ENCODE assay signal across 28 cellular contexts in genomic region chr6:163230901-163231300, GRCh38.
"Had no signal": no experiment of that assay in that cellular context is flagged by ENCODE, and none has a peak within 500 bp of the region (broad histone marks: within the 10 kb centered on the region; RNA-seq: fewer than 3 reads in every experiment).

No MANE protein-coding gene starts in this region.

- H3K36me3 ChIP-seq: adrenal gland, brain microvascular endothelial cell, gastrocnemius medialis had no signal

- H3K9me3 ChIP-seq: adrenal gland, gastrocnemius medialis had no signal

- H3K27me3 ChIP-seq: adrenal gland, brain microvascular endothelial cell, gastrocnemius medialis had no signal

- DNase-seq: activated CD4-positive, alpha-beta memory T cell treated with anti-CD3 and anti-CD28 coated beads for 36 hours; activated CD4-positive, alpha-beta T cell treated with anti-CD3 and anti-CD28 coated beads for 36 hours; activated CD4-positive, alpha-beta T cell treated with anti-CD3 and anti-CD28 coated beads, Interleukin-2, amount 10 ng/mL, durations not matched to agents 24 days and 14 days; activated CD4-positive, CD25-positive, alpha-beta regulatory T cell; activated CD4-positive, CD25-positive, alpha-beta regulatory T cell treated with anti-CD3 and anti-CD28 coated beads, Interleukin-2, amount 50 U/mL, for 72 hours; activated CD8-positive, alpha-beta memory T cell treated with anti-CD3 and anti-CD28 coated beads, Interleukin-2, amount 10 ng/mL, durations not matched to agents 7 days and 5 days; activated CD8-positive, alpha-beta memory T cell treated with anti-CD3 and anti-CD28 coated beads, Interleukin-2, amount 50 U/mL, for 4 hours; activated CD8-positive, alpha-beta T cell treated with anti-CD3 and anti-CD28 coated beads, Interleukin-2, amount 10 ng/mL, durations not matched to agents 7 days and 5 days; activated effector memory CD4-positive, alpha-beta T cell treated with anti-CD3 and anti-CD28 coated beads, Interleukin-2, amount 50 U/mL, for 16 hours; activated naive CD4-positive, alpha-beta T cell treated with anti-CD3 and anti-CD28 coated beads for 36 hours; activated naive CD8-positive, alpha-beta T cell treated with anti-CD3 and anti-CD28 coated beads for 36 hours; activated naive CD8-positive, alpha-beta T cell treated with anti-CD3 and anti-CD28 coated beads, Interleukin-2, amount 50 U/mL, for 24 hours; activated T-cell treated with anti-CD3 and anti-CD28 coated beads, Interleukin-2, amount 50 U/mL, for 1 hour; activated T-cell treated with anti-CD3 and anti-CD28 coated beads, Interleukin-2, amount 50 U/mL, for 48 hours; adrenal gland; amygdala; brain microvascular endothelial cell; caudate nucleus; cortex of kidney; effector CD8-positive, alpha-beta T cell; foreskin fibroblast; gastrocnemius medialis; glutamatergic neuron; T-helper 2 cell had no signal

- H3K27me3 Mint-ChIP-seq: activated CD4-positive, alpha-beta memory T cell treated with anti-CD3 and anti-CD28 coated beads for 36 hours had no signal

- H3K4me1 ChIP-seq: adrenal gland, gastrocnemius medialis had no signal

- H3K4me3 ChIP-seq: adrenal gland, gastrocnemius medialis had no signal

- H3K27ac ChIP-seq: adrenal gland, brain microvascular endothelial cell, epithelial cell of prostate, gastrocnemius medialis had no signal

- H3K9me3 Mint-ChIP-seq: activated CD4-positive, alpha-beta memory T cell treated with anti-CD3 and anti-CD28 coated beads for 36 hours; activated CD4-positive, alpha-beta T cell treated with anti-CD3 and anti-CD28 coated beads, Interleukin-2, amount 10 ng/mL, durations not matched to agents 24 days and 14 days; activated naive CD4-positive, alpha-beta T cell treated with anti-CD3 and anti-CD28 coated beads for 36 hours; activated naive CD4-positive, alpha-beta T cell treated with anti-CD3 and anti-CD28 coated beads, Interleukin-2, amount 50 U/mL, for 24 hours; activated naive CD8-positive, alpha-beta T cell treated with anti-CD3 and anti-CD28 coated beads for 36 hours; activated naive CD8-positive, alpha-beta T cell treated with anti-CD3 and anti-CD28 coated beads, Interleukin-2, amount 50 U/mL, for 24 hours; activated T-helper 1 cell treated with anti-CD3 and anti-CD28 coated beads, Interleukin-12 subunit alpha, Interleukin-12 subunit beta, Interleukin-2, Interleukin-4 antibody, amounts not matched to agents 30 ng/mL and 10 ng/mL and 1 ng/mL, durations not matched to agents 14 hours and 24 hours and 36 hours; activated T-helper 2 cell treated with anti-CD3 and anti-CD28 coated beads, Interferon-gamma antibody, Interleukin-2, Interleukin-4, amounts not matched to agents 10 μg/mL and 5 μg/mL and 100 μg/mL, durations not matched to agents 14 hours and 24 hours and 36 hours had no signal

- H3K36me3 Mint-ChIP-seq: activated CD4-positive, alpha-beta memory T cell treated with anti-CD3 and anti-CD28 coated beads for 36 hours; activated CD8-positive, alpha-beta memory T cell treated with anti-CD3 and anti-CD28 coated beads, Interleukin-2, amount 10 ng/mL, durations not matched to agents 7 days and 5 days; activated naive CD4-positive, alpha-beta T cell treated with anti-CD3 and anti-CD28 coated beads, Interleukin-2, amount 50 U/mL, for 24 hours; activated naive CD8-positive, alpha-beta T cell treated with anti-CD3 and anti-CD28 coated beads for 36 hours had no signal

- H3K27ac Mint-ChIP-seq: activated CD4-positive, alpha-beta memory T cell treated with anti-CD3 and anti-CD28 coated beads for 36 hours; activated CD4-positive, alpha-beta T cell treated with anti-CD3 and anti-CD28 coated beads for 36 hours; activated CD4-positive, alpha-beta T cell treated with anti-CD3 and anti-CD28 coated beads, Interleukin-2, amount 10 ng/mL, durations not matched to agents 24 days and 14 days; activated CD8-positive, alpha-beta memory T cell treated with anti-CD3 and anti-CD28 coated beads, Interleukin-2, amount 10 ng/mL, durations not matched to agents 7 days and 5 days; activated CD8-positive, alpha-beta T cell treated with anti-CD3 and anti-CD28 coated beads, Interleukin-2, amount 10 ng/mL, durations not matched to agents 7 days and 5 days; activated naive CD4-positive, alpha-beta T cell treated with anti-CD3 and anti-CD28 coated beads for 36 hours; activated naive CD4-positive, alpha-beta T cell treated with anti-CD3 and anti-CD28 coated beads, Interleukin-2, amount 50 U/mL, for 24 hours; activated naive CD8-positive, alpha-beta T cell treated with anti-CD3 and anti-CD28 coated beads for 36 hours; activated naive CD8-positive, alpha-beta T cell treated with anti-CD3 and anti-CD28 coated beads, Interleukin-2, amount 50 U/mL, for 24 hours; activated T-helper 1 cell treated with anti-CD3 and anti-CD28 coated beads, Interleukin-12 subunit alpha, Interleukin-12 subunit beta, Interleukin-2, Interleukin-4 antibody, amounts not matched to agents 30 ng/mL and 10 ng/mL and 1 ng/mL, durations not matched to agents 14 hours and 24 hours and 36 hours; activated T-helper 2 cell treated with anti-CD3 and anti-CD28 coated beads, Interferon-gamma antibody, Interleukin-2, Interleukin-4, amounts not matched to agents 10 μg/mL and 5 μg/mL and 100 μg/mL, durations not matched to agents 14 hours and 24 hours and 36 hours had no signal

- ATAC-seq: activated CD4-positive, alpha-beta T cell treated with anti-CD3 and anti-CD28 coated beads for 36 hours; activated CD8-positive, alpha-beta memory T cell treated with anti-CD3 and anti-CD28 coated beads, Interleukin-2, amount 10 ng/mL, durations not matched to agents 7 days and 5 days; activated CD8-positive, alpha-beta T cell treated with anti-CD3 and anti-CD28 coated beads, Interleukin-2, amount 10 ng/mL, durations not matched to agents 7 days and 5 days; activated naive CD8-positive, alpha-beta T cell treated with anti-CD3 and anti-CD28 coated beads, Interleukin-2, amount 50 U/mL, for 24 hours; gastrocnemius medialis had no signal

- H3K4me3 Mint-ChIP-seq: activated CD4-positive, alpha-beta memory T cell treated with anti-CD3 and anti-CD28 coated beads for 36 hours; activated CD4-positive, alpha-beta T cell treated with anti-CD3 and anti-CD28 coated beads for 36 hours; activated CD4-positive, alpha-beta T cell treated with anti-CD3 and anti-CD28 coated beads, Interleukin-2, amount 10 ng/mL, durations not matched to agents 24 days and 14 days; activated CD8-positive, alpha-beta memory T cell treated with anti-CD3 and anti-CD28 coated beads, Interleukin-2, amount 10 ng/mL, durations not matched to agents 7 days and 5 days; activated CD8-positive, alpha-beta T cell treated with anti-CD3 and anti-CD28 coated beads, Interleukin-2, amount 10 ng/mL, durations not matched to agents 7 days and 5 days; activated naive CD4-positive, alpha-beta T cell treated with anti-CD3 and anti-CD28 coated beads for 36 hours; activated naive CD4-positive, alpha-beta T cell treated with anti-CD3 and anti-CD28 coated beads, Interleukin-2, amount 50 U/mL, for 24 hours; activated naive CD8-positive, alpha-beta T cell treated with anti-CD3 and anti-CD28 coated beads for 36 hours; activated naive CD8-positive, alpha-beta T cell treated with anti-CD3 and anti-CD28 coated beads, Interleukin-2, amount 50 U/mL, for 24 hours; activated T-helper 1 cell treated with anti-CD3 and anti-CD28 coated beads, Interleukin-12 subunit alpha, Interleukin-12 subunit beta, Interleukin-2, Interleukin-4 antibody, amounts not matched to agents 30 ng/mL and 10 ng/mL and 1 ng/mL, durations not matched to agents 14 hours and 24 hours and 36 hours had no signal

- H3K4me1 Mint-ChIP-seq: activated CD4-positive, alpha-beta T cell treated with anti-CD3 and anti-CD28 coated beads for 36 hours; activated CD4-positive, alpha-beta T cell treated with anti-CD3 and anti-CD28 coated beads, Interleukin-2, amount 10 ng/mL, durations not matched to agents 24 days and 14 days; activated CD8-positive, alpha-beta memory T cell treated with anti-CD3 and anti-CD28 coated beads, Interleukin-2, amount 10 ng/mL, durations not matched to agents 7 days and 5 days; activated naive CD4-positive, alpha-beta T cell treated with anti-CD3 and anti-CD28 coated beads, Interleukin-2, amount 50 U/mL, for 24 hours; activated naive CD8-positive, alpha-beta T cell treated with anti-CD3 and anti-CD28 coated beads for 36 hours; activated naive CD8-positive, alpha-beta T cell treated with anti-CD3 and anti-CD28 coated beads, Interleukin-2, amount 50 U/mL, for 24 hours had no signal
